In genomic region chr19:18423258-18424020, GRCh38 we compare ENCODE assay signal across 13 cellular contexts. TPM values are rescaled to one million over a fixed set of nuclear protein-coding genes. Genes with fewer than 3 reads are reported as not detected.
DNase-seq lines count a peak whose midpoint lies in the region; ATAC-seq and TF ChIP-seq lines count a peak whose summit lies in the region.
"Had no signal": no experiment of that assay in that cellular context is flagged by ENCODE, and none has a peak within 500 bp of the region (broad histone marks: within the 10 kb centered on the region; RNA-seq: fewer than 3 reads in every experiment).

No MANE protein-coding gene starts in this region.

- H3K36me3 ChIP-seq in heart left ventricle (no peaks in the 10 kb centered on the region), MM.1S (replicated peaks; ENCODE audit: insufficient read depth, low read length) (no peaks in the 10 kb centered on the region)

- H3K4me2 ChIP-seq in MM.1S (ENCODE audit: low read depth, low read length) = no peak overlapping the region

- intact Hi-C loops in heart left ventricle (cut with DNase I) = no loop called here
- intact Hi-C loops in left cardiac atrium (cut with DNase I) = no loop called here
- intact Hi-C loops in MCF 10A (cut with micrococcal nuclease) = no loop called here

- H2AFZ ChIP-seq in MM.1S (ENCODE audit: low read length) = no peak overlapping the region

- H3K4me3 Mint-ChIP-seq in activated naive CD8-positive, alpha-beta T cell treated with anti-CD3 and anti-CD28 coated beads for 36 hours = peak overlapping the region; percentile 88
- H3K4me3 Mint-ChIP-seq in type B pancreatic cell (peak overlapping the region; percentile 68), MCF 10A (ENCODE audit: unreplicated experiment) (no peak overlapping the region)
- H3K4me3 Mint-ChIP-seq: B cell had no signal

- H3K27ac ChIP-seq in heart left ventricle (peak overlapping the region in 7 of 12 donors; percentile 5 to 98 (median 34)), layer of hippocampus (ENCODE audit: low read depth, low read length) (peak overlapping the region; percentile 10), MM.1S (ENCODE audit: low read length) (no peak overlapping the region)
- H3K27ac ChIP-seq: body of pancreas had no signal

- no peak overlapping the region for H3K9ac ChIP-seq in MM.1S (ENCODE audit: low read length)

- DNase-seq in heart left ventricle (no peak), left cardiac atrium (no peak), type B pancreatic cell (ENCODE audit: extremely low spot score, unreplicated experiment) (no peak), MCF 10A (ENCODE audit: unreplicated experiment) (no peak), MM.1S (no peak)
- DNase-seq in activated naive CD8-positive, alpha-beta T cell treated with anti-CD3 and anti-CD28 coated beads for 36 hours = no peak
- DNase-seq: esophagus squamous epithelium, MV-4-11 had no signal

- H3K79me2 ChIP-seq in MM.1S (ENCODE audit: low read length) = no peaks in the 10 kb centered on the region

- TF ChIP-seq CTCF in heart left ventricle (IDR thresholded peaks at IDR 0.05) = no peak
- no peak for TF ChIP-seq CTCF in type B pancreatic cell (conservative IDR thresholded peaks at IDR 0.05)
- TF ChIP-seq CTCF in MCF 10A (IDR thresholded peaks at IDR 0.05; ENCODE audit: unreplicated experiment) = no peak
- TF ChIP-seq CTCF in MM.1S (IDR thresholded peaks at IDR 0.05; ENCODE audit: low read length) = no peak

- H3K4me3 ChIP-seq in heart left ventricle (no peak overlapping the region), MM.1S (ENCODE audit: low read length) (no peak overlapping the region)
- H3K4me3 ChIP-seq: body of pancreas, esophagus squamous epithelium had no signal

- H3K4me1 ChIP-seq in heart left ventricle (peaks cover 7 to 87% (median 57%) of the 10 kb centered on the region in 12 donors), MM.1S (ENCODE audit: low read length) (peaks cover 6% of the 10 kb centered on the region)

- no peaks in the 10 kb centered on the region for H3K9me3 Mint-ChIP-seq in activated naive CD8-positive, alpha-beta T cell treated with anti-CD3 and anti-CD28 coated beads for 36 hours
- no peaks in the 10 kb centered on the region for H3K9me3 Mint-ChIP-seq in type B pancreatic cell
- no peaks in the 10 kb centered on the region for H3K9me3 Mint-ChIP-seq in MCF 10A (ENCODE audit: unreplicated experiment)

- H3K9me2 ChIP-seq in MM.1S (replicated peaks; ENCODE audit: insufficient read depth, low read length) = no peaks in the 10 kb centered on the region

- H3K27me3 Mint-ChIP-seq in activated naive CD8-positive, alpha-beta T cell treated with anti-CD3 and anti-CD28 coated beads for 36 hours = peaks cover 6% of the 10 kb centered on the region
- H3K27me3 Mint-ChIP-seq in type B pancreatic cell (no peaks in the 10 kb centered on the region), MCF 10A (ENCODE audit: insufficient read depth, unreplicated experiment) (no peaks in the 10 kb centered on the region)

- H3K27ac Mint-ChIP-seq in activated naive CD8-positive, alpha-beta T cell treated with anti-CD3 and anti-CD28 coated beads for 36 hours = no peak overlapping the region
- H3K27ac Mint-ChIP-seq in type B pancreatic cell (peak overlapping the region; percentile 89), MCF 10A (ENCODE audit: low read depth, unreplicated experiment) (no peak overlapping the region)
- H3K27ac Mint-ChIP-seq: B cell had no signal

- BruUV-seq in MCF 10A (replicated peaks; lab: Mats Ljungman, UMichigan) = no TSS peak

- no peak for TF ChIP-seq POLR2A in heart left ventricle (IDR thresholded peaks at IDR 0.05)

- H3F3A ChIP-seq in MM.1S (ENCODE audit: insufficient read depth, low read length) = peaks cover 6% of the 10 kb centered on the region

- ATAC-seq in heart left ventricle (no peak), left cardiac atrium (no peak), GM18498 (IDR thresholded peaks at IDR 0.05; ENCODE audit: unreplicated experiment) (no peak)
- ATAC-seq: body of pancreas had no signal

- WGBS in heart left ventricle, 4 donors = 75 to 80% (median 78%) methylated on average over 18 to 21 of the region's 21 CpGs

- POLR2A ChIA-PET in MCF 10A (lab: Yijun Ruan, JAX) = no interaction called here

- no peaks in the 10 kb centered on the region for H3K9me3 ChIP-seq in heart left ventricle
- no peaks in the 10 kb centered on the region for H3K9me3 ChIP-seq in MM.1S (replicated peaks; ENCODE audit: insufficient read depth, low read length)
- H3K9me3 ChIP-seq: body of pancreas, esophagus squamous epithelium had no signal

- CTCF ChIA-PET in MCF 10A (lab: Yijun Ruan, JAX) = interaction anchor here (0.8 to 1.7 kb wide), 2 partner anchors 12 to 23 kb away, joined by 4 to 8 read pairs; no protein-coding TSS in a partner anchor

- H3K36me3 Mint-ChIP-seq in activated naive CD8-positive, alpha-beta T cell treated with anti-CD3 and anti-CD28 coated beads for 36 hours = peaks cover 10% of the 10 kb centered on the region
- H3K36me3 Mint-ChIP-seq in type B pancreatic cell (no peaks in the 10 kb centered on the region), MCF 10A (ENCODE audit: insufficient read depth, unreplicated experiment) (peaks cover 7% of the 10 kb centered on the region)

- no peaks in the 10 kb centered on the region for H4K20me1 ChIP-seq in MM.1S (ENCODE audit: insufficient read depth, low read length)

- H3K27me3 ChIP-seq in heart left ventricle (no peaks in the 10 kb centered on the region), layer of hippocampus (ENCODE audit: control insufficient read depth, insufficient read depth, low read length) (no peaks in the 10 kb centered on the region), MM.1S (replicated peaks; ENCODE audit: insufficient read depth, low read length) (peaks cover 5% of the 10 kb centered on the region)
- H3K27me3 ChIP-seq: body of pancreas, esophagus squamous epithelium had no signal

- H3K4me1 Mint-ChIP-seq in activated naive CD8-positive, alpha-beta T cell treated with anti-CD3 and anti-CD28 coated beads for 36 hours = peaks cover 49% of the 10 kb centered on the region
- H3K4me1 Mint-ChIP-seq in type B pancreatic cell (ENCODE audit: unreplicated experiment) = peaks cover 36% of the 10 kb centered on the region
- H3K4me1 Mint-ChIP-seq in MCF 10A (ENCODE audit: insufficient read depth, unreplicated experiment) = peaks cover 31% of the 10 kb centered on the region

RNA-seq across cellular contexts. Expression of gene SSBP4, which starts 4.2 kb away (rescaled TPM):
- total RNA-seq in heart left ventricle (10 to 100 TPM; 23.5 to 89.8 (median 29.4) TPM), left cardiac atrium (10 to 100 TPM; 37.4 to 49.3 TPM), type B pancreatic cell (ENCODE audit: low replicate concordance) (76.7 and 99.0 TPM in 2 replicates), MCF 10A (2022) (22.3 and 26.3 TPM in 2 replicates)
- 10 to 100 TPM; 29.1 to 37.3 TPM for polyA plus RNA-seq in heart left ventricle
- 100 to 1,000 TPM in 1 of 2 experiments, 10 to 100 TPM in 1; 96.1 to 101 TPM for total RNA-seq in activated naive CD8-positive, alpha-beta T cell treated with anti-CD3 and anti-CD28 coated beads for 36 hours

RNA-seq across cellular contexts. Expression of gene ISYNA1, which starts 14.5 kb away (rescaled TPM):
- 10 to 100 TPM; 17.6 to 60.6 (median 24.0) TPM for total RNA-seq in heart left ventricle
- 10 to 100 TPM; 14.0 to 52.6 TPM for polyA plus RNA-seq in heart left ventricle
- total RNA-seq in left cardiac atrium = 10 to 100 TPM; 29.2 to 44.6 TPM
- 10 to 100 TPM; 29.6 to 32.7 TPM for total RNA-seq in activated naive CD8-positive, alpha-beta T cell treated with anti-CD3 and anti-CD28 coated beads for 36 hours
- 278 and 303 TPM in 2 replicates for total RNA-seq in type B pancreatic cell (ENCODE audit: low replicate concordance)
- 6.8 and 7.7 TPM in 2 replicates for total RNA-seq in MCF 10A (2022)

RNA-seq across cellular contexts. Expression of gene LRRC25, which starts 26.0 kb away (rescaled TPM):
- total RNA-seq in heart left ventricle (10 to 100 TPM in 2 of 9 donors, 1 to 10 TPM in 6, under 1 TPM in 1; 0.83 to 33.0 (median 3.1) TPM), left cardiac atrium (1 to 10 TPM; 4.9 to 8.7 TPM), type B pancreatic cell (ENCODE audit: low replicate concordance) (0.19 TPM in 1 of 2 replicates, not detected in the other), MCF 10A (2022) (not detected in 2 replicates)
- polyA plus RNA-seq in heart left ventricle = 1 to 10 TPM in 1 of 2 donors, under 1 TPM in 1; 0.88 to 2.8 TPM
- total RNA-seq in activated naive CD8-positive, alpha-beta T cell treated with anti-CD3 and anti-CD28 coated beads for 36 hours = not detected
- total RNA-seq: G401 had no signal

RNA-seq across cellular contexts. Expression of gene GDF15, which starts 37.5 kb away (rescaled TPM):
- total RNA-seq in heart left ventricle = 1 to 10 TPM in 4 of 9 donors, under 1 TPM in 5; 0.69 to 5.7 (median 0.99) TPM
- polyA plus RNA-seq in heart left ventricle = under 1 TPM; 0.33 to 0.50 TPM
- total RNA-seq in left cardiac atrium = 1 to 10 TPM in 1 of 2 donors, under 1 TPM in 1; 0.50 to 1.5 TPM
- not detected for total RNA-seq in activated naive CD8-positive, alpha-beta T cell treated with anti-CD3 and anti-CD28 coated beads for 36 hours
- total RNA-seq in type B pancreatic cell (ENCODE audit: low replicate concordance) = 102 and 106 TPM in 2 replicates
- total RNA-seq in MCF 10A (2022) = 193 and 288 TPM in 2 replicates
- total RNA-seq: B cell had no signal
